1 cellular context compared by ENCODE assay signal in genomic region chr6:154852700-154853099, GRCh38.
TF ChIP-seq lines count a peak whose summit lies in the region.

No MANE protein-coding gene starts in this region.

TF ChIP-seq in HEK293, 187 proteins besides CTCF, POLR2A, EP300 and RAD21 (continued from another document and continues in another):
- no peak for TF ChIP-seq ZNF175 (tag by site-specific recombination; IDR thresholded peaks at IDR 0.05)
- peak; percentile 67; the same call in 1 of the 2 replicates for TF ChIP-seq ZNF596 (tag by site-specific recombination; IDR thresholded peaks at IDR 0.05)
- no peak for TF ChIP-seq ZNF548 (tag by site-specific recombination; IDR thresholded peaks at IDR 0.05)
- peak; percentile 89 for TF ChIP-seq ZNF558 (tag by site-specific recombination; IDR thresholded peaks at IDR 0.05)
- 0 out of 2 replicates have a peak, but pooled peaks have one; percentile 28 for TF ChIP-seq SP3 (tag by site-specific recombination; IDR thresholded peaks at IDR 0.05)
- no peak for TF ChIP-seq ZNF221 (tag by site-specific recombination; IDR thresholded peaks at IDR 0.05; ENCODE audit: borderline replicate concordance)
- TF ChIP-seq ZNF692 (tag by site-specific recombination; IDR thresholded peaks at IDR 0.05), result peak; percentile 77
- TF ChIP-seq ZNF843 (tag by site-specific recombination; IDR thresholded peaks at IDR 0.05), result peak; percentile 94
- TF ChIP-seq ZNF501 (tag by site-specific recombination; IDR thresholded peaks at IDR 0.05), result peak; percentile 81
- peak; percentile 96 for TF ChIP-seq SP7 (tag by site-specific recombination; IDR thresholded peaks at IDR 0.05)
- TF ChIP-seq ZNF580 (tag by site-specific recombination; IDR thresholded peaks at IDR 0.05), result peak; percentile 74
- peak; percentile 71; the same call in 1 of the 2 replicates for TF ChIP-seq ZBTB17 (tag by site-specific recombination; IDR thresholded peaks at IDR 0.05)
- TF ChIP-seq SETDB1 (IDR thresholded peaks at IDR 0.05; ENCODE audit: insufficient read length, low read length), result peak; percentile 12
- no peak for TF ChIP-seq ZBTB7A (tag by site-specific recombination; IDR thresholded peaks at IDR 0.05; ENCODE audit: low read depth)
- TF ChIP-seq ZNF423 (tag by site-specific recombination; IDR thresholded peaks at IDR 0.05), result 0 out of 2 replicates have a peak, but pooled peaks have one; percentile 14
- TF ChIP-seq KLF16 (tag by site-specific recombination; IDR thresholded peaks at IDR 0.05), result no peak
- TF ChIP-seq ATF2 (tag by site-specific recombination; IDR thresholded peaks at IDR 0.05; ENCODE audit: low read depth), result no peak
- peak; percentile 100 for TF ChIP-seq PRDM4 (tag by site-specific recombination; IDR thresholded peaks at IDR 0.05)
- TF ChIP-seq ZFP3 (tag by site-specific recombination; IDR thresholded peaks at IDR 0.05; ENCODE audit: low read depth), result no peak
- TF ChIP-seq ZNF677 (tag by site-specific recombination; IDR thresholded peaks at IDR 0.05), result no peak
- TF ChIP-seq GFI1B (tag by site-specific recombination; IDR thresholded peaks at IDR 0.05), result no peak
- TF ChIP-seq MYNN (tag by site-specific recombination; IDR thresholded peaks at IDR 0.05; ENCODE audit: borderline replicate concordance), result peak; percentile 83; the same call in 1 of the 2 replicates
- no peak for TF ChIP-seq ZNF658 (tag by site-specific recombination; IDR thresholded peaks at IDR 0.05)
- TF ChIP-seq ZNF26 (tag by site-specific recombination; IDR thresholded peaks at IDR 0.05), result no peak
- TF ChIP-seq ZNF350 (tag by site-specific recombination; IDR thresholded peaks at IDR 0.05), result 0 out of 2 replicates have a peak, but pooled peaks have one; percentile 44
- no peak for TF ChIP-seq ZNF112 (tag by site-specific recombination; IDR thresholded peaks at IDR 0.05)
- TF ChIP-seq ZNF626 (tag by site-specific recombination; IDR thresholded peaks at IDR 0.05), result no peak
- TF ChIP-seq INSM2 (tag by site-specific recombination; IDR thresholded peaks at IDR 0.05), result peak; percentile 92
- TF ChIP-seq OVOL3 (tag by site-specific recombination; IDR thresholded peaks at IDR 0.05), result peak; percentile 85
- no peak for TF ChIP-seq ZNF169 (tag by site-specific recombination; IDR thresholded peaks at IDR 0.05)
- peak; percentile 30; the same call in 1 of the 2 replicates for TF ChIP-seq ZBTB8A (tag by site-specific recombination; IDR thresholded peaks at IDR 0.05)
- peak; percentile 84 for TF ChIP-seq ZNF629 (tag by site-specific recombination; IDR thresholded peaks at IDR 0.05)
- TF ChIP-seq PRDM10 (tag by site-specific recombination; IDR thresholded peaks at IDR 0.05), result peak; percentile 45
- TF ChIP-seq ZNF311 (tag by site-specific recombination; IDR thresholded peaks at IDR 0.05; ENCODE audit: borderline replicate concordance), result no peak
- no peak for TF ChIP-seq ZNF280C (tag by site-specific recombination; IDR thresholded peaks at IDR 0.05)
- TF ChIP-seq ZNF2 (tag by site-specific recombination; IDR thresholded peaks at IDR 0.05), result peak; percentile 85
- TF ChIP-seq ZNF660 (tag by site-specific recombination; IDR thresholded peaks at IDR 0.05), result peak; percentile 90
- TF ChIP-seq ZNF121 (tag by site-specific recombination; IDR thresholded peaks at IDR 0.05), result no peak
- TF ChIP-seq ZNF670 (tag by site-specific recombination; IDR thresholded peaks at IDR 0.05; ENCODE audit: low read depth), result no peak
- no peak for TF ChIP-seq ZNF302 (tag by site-specific recombination; IDR thresholded peaks at IDR 0.05; ENCODE audit: low read depth)
- peak; percentile 28; the same call in 1 of the 2 replicates for TF ChIP-seq ZNF449 (tag by site-specific recombination; IDR thresholded peaks at IDR 0.05)
- TF ChIP-seq ZNF148 (tag by site-specific recombination; IDR thresholded peaks at IDR 0.05; ENCODE audit: borderline replicate concordance), result no peak
